22 cellular contexts compared by ENCODE assay signal in the genomic region with DNA sequence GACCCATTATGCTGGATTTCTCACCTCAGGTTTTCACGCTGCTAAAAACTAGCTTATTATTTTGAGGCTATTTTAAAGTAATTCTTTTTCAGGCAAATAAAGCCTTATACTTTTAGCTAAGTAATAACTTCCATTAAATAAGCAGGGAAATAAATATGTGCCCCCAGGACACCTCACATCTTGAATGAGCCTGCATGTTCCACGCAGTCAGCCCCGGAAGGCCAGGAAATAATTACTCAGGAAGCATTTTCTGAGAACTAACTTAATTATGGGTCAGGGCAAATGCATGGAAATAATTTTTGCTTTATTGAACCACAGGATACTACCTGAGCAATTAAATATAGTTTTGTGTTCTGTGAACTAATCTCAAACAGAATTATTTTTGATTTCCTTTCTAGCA.
"Had no signal": no experiment of that assay in that cellular context is flagged by ENCODE, and none has a peak within 500 bp of the region (broad histone marks: within the 10 kb centered on the region; RNA-seq: fewer than 3 reads in every experiment).

No MANE protein-coding gene starts in this region.

- ATAC-seq: activated CD4-positive, alpha-beta T cell treated with anti-CD3 and anti-CD28 coated beads for 36 hours; activated CD8-positive, alpha-beta T cell treated with anti-CD3 and anti-CD28 coated beads for 36 hours; K562; PC-3 had no signal

- H3K4me3 ChIP-seq: adrenal gland, colonic mucosa, K562 had no signal

- H3K27me3 ChIP-seq: adrenal gland, colonic mucosa had no signal

- H3K27ac ChIP-seq: adrenal gland, colonic mucosa, VCaP had no signal

- DNase-seq: activated CD4-positive, alpha-beta T cell treated with anti-CD3 and anti-CD28 coated beads for 36 hours; activated CD4-positive, CD25-positive, alpha-beta regulatory T cell; activated CD8-positive, alpha-beta memory T cell treated with anti-CD3 and anti-CD28 coated beads, Interleukin-2, amount 50 U/mL, for 4 hours; activated CD8-positive, alpha-beta T cell treated with anti-CD3 and anti-CD28 coated beads for 36 hours; activated naive CD4-positive, alpha-beta T cell treated with anti-CD3 and anti-CD28 coated beads, Interleukin-2, amount 50 U/mL, for 16 hours; activated naive CD8-positive, alpha-beta T cell treated with anti-CD3 and anti-CD28 coated beads, Interleukin-2, amount 10 ng/mL, durations not matched to agents 7 days and 5 days; activated T-cell treated with anti-CD3 and anti-CD28 coated beads, Interleukin-2, amount 50 U/mL, for 1 hour; adrenal gland; anterior cingulate cortex; caudate nucleus; colonic mucosa; Karpas-422; MM.1S; NCI-H187; NCI-H446 treated with DMSO at 0.1 percent for 48 hours; NCI-H524 treated with DMSO at 0.1 percent for 48 hours; NCI-H82; PC-3; SHP77 treated with DMSO at 0.1 percent for 48 hours; T-helper 1 cell had no signal

- H3K9me3 ChIP-seq: adrenal gland, colonic mucosa had no signal

- H3K4me1 ChIP-seq: colonic mucosa had no signal
